In genomic region chr7:513521-514166, GRCh38 we compare ENCODE assay signal across 13 cellular contexts. TPM values are rescaled to one million over a fixed set of nuclear protein-coding genes. Genes with fewer than 3 reads are reported as not detected.
DNase-seq lines count a peak whose midpoint lies in the region; ATAC-seq and TF ChIP-seq lines count a peak whose summit lies in the region.
"Had no signal": no experiment of that assay in that cellular context is flagged by ENCODE, and none has a peak within 500 bp of the region (broad histone marks: within the 10 kb centered on the region; RNA-seq: fewer than 3 reads in every experiment).

No MANE protein-coding gene starts in this region.

- no peak overlapping the region for H3K56ac ChIP-seq in IMR-90 (ENCODE audit: extremely low read depth, insufficient read depth, low read length)

- H3K4me1 Mint-ChIP-seq in CD4-positive, alpha-beta memory T cell = peaks cover 8 to 16% (median 11%) of the 10 kb centered on the region in 4 donors

- ATAC-seq in IMR-90 (ENCODE audit: low read depth) = no peak
- ATAC-seq in psoas muscle = no peak
- no peak for ATAC-seq in HG03354 (IDR thresholded peaks at IDR 0.05; ENCODE audit: poor library complexity, severe bottlenecking, unreplicated experiment)
- ATAC-seq: T-cell had no signal

- peak overlapping the region; percentile 63; the same call in 1 of the 3 replicates for H2BK15ac ChIP-seq in IMR-90 (ENCODE audit: low read depth, low read length)

- no peak overlapping the region for H3K4me3 Mint-ChIP-seq in CD4-positive, alpha-beta memory T cell
- H3K4me3 Mint-ChIP-seq: memory B cell, T-cell had no signal

- H3K4me1 ChIP-seq in IMR-90 (ENCODE audit: control insufficient read depth, insufficient read depth, low read length) (peaks cover 4% of the 10 kb centered on the region), psoas muscle (peaks cover 32% of the 10 kb centered on the region), hepatocyte (ENCODE audit: insufficient read depth) (peaks cover 17% of the 10 kb centered on the region)
- peaks cover 3% of the 10 kb centered on the region for H3K4me1 ChIP-seq in CD4-positive, alpha-beta memory T cell (ENCODE audit: insufficient read depth, low read length)

- no peaks in the 10 kb centered on the region for H3K36me3 Mint-ChIP-seq in CD4-positive, alpha-beta memory T cell
- H3K36me3 Mint-ChIP-seq: IgD-negative memory B cell, memory B cell, T-cell had no signal

- H4K8ac ChIP-seq in IMR-90 (ENCODE audit: low read depth in 2 of 2, low read length in 2 of 2) = peak overlapping the region; percentile 82 to 87

- no TSS peak for BruUV-seq in IMR-90 (replicated peaks; lab: Mats Ljungman, UMichigan)

- peak overlapping the region; percentile 74; the same call in 1 of the 2 replicates for H2AK5ac ChIP-seq in IMR-90 (ENCODE audit: low read depth, low read length)

- peaks cover 21 to 25% of the 10 kb centered on the region in 2 donors for H3K27me3 Mint-ChIP-seq in CD4-positive, alpha-beta memory T cell

- H3K9ac ChIP-seq in IMR-90 (ENCODE audit: low read depth, low read length) = no peak overlapping the region

- H3K79me2 ChIP-seq in hepatocyte = peaks cover 58% of the 10 kb centered on the region

- H3K9me3 Mint-ChIP-seq in CD4-positive, alpha-beta memory T cell = no peaks in the 10 kb centered on the region
- H3K9me3 Mint-ChIP-seq: IgD-negative memory B cell, memory B cell, T-cell had no signal

- H2AFZ ChIP-seq in IMR-90 (replicated peaks; ENCODE audit: low read length, poor library complexity) (peak overlapping the region; percentile 50), hepatocyte (no peak overlapping the region)

- TF ChIP-seq RAD21 in IMR-90 (IDR thresholded peaks at IDR 0.05; ENCODE audit: low read length) = no peak

- CTCF ChIA-PET in IMR-90 (lab: Yijun Ruan, JAX) = no interaction called here
- CTCF ChIA-PET in CD4-positive, alpha-beta memory T cell (lab: Charles Lee; ENCODE audit: partially characterized antibody) = no interaction called here

- H3K4me3 ChIP-seq in IMR-90 (ENCODE audit: insufficient read depth, low read depth, low read length) (no peak overlapping the region), dorsolateral prefrontal cortex (peak overlapping the region in 9 of 59 donors; percentile 4 to 31 (median 21)), psoas muscle (no peak overlapping the region), hepatocyte (no peak overlapping the region)
- no peak overlapping the region for H3K4me3 ChIP-seq in CD4-positive, alpha-beta memory T cell (ENCODE audit: low read length in 2 of 2)

- H3K36me3 ChIP-seq in IMR-90 (ENCODE audit: control insufficient read depth, insufficient read depth, low read length) = 0 out of 2 replicates have a peak, but pooled peaks cover 4% of the 10 kb centered on the region
- H3K36me3 ChIP-seq in psoas muscle (ENCODE audit: insufficient read depth in 1 of 2, low read depth in 1 of 2) = peaks cover 0 to 31% of the 10 kb centered on the region in 2 donors
- H3K36me3 ChIP-seq in hepatocyte (replicated peaks; ENCODE audit: insufficient read depth, low read depth) = no peaks in the 10 kb centered on the region
- H3K36me3 ChIP-seq in CD4-positive, alpha-beta memory T cell (ENCODE audit: insufficient read depth, low read length) = no peaks in the 10 kb centered on the region

- no peak overlapping the region for H3K18ac ChIP-seq in IMR-90 (ENCODE audit: low read depth, low read length)

- no peak for TF ChIP-seq POLR2A in IMR-90 (IDR thresholded peaks at IDR 0.05; ENCODE audit: low read depth, low read length)

- intact Hi-C loops in IMR-90 (cut with micrococcal nuclease) = loop anchor here (10.0 kb wide), 1 partner anchor 361 kb away; the partner anchor contains the start of gene GET4
- intact Hi-C loops in dorsolateral prefrontal cortex (cut with DNase I) = loop anchor here in 1 of 2 donors (2.0 to 10.0 kb wide), 2 partner anchors 13 to 361 kb away; partner anchors contain the start of gene GET4
- intact Hi-C loops in psoas muscle (cut with DNase I) = no loop called here
- intact Hi-C loops in CD4-positive, alpha-beta memory T cell (cut with micrococcal nuclease) = no loop called here

- H3K27ac ChIP-seq in IMR-90 (ENCODE audit: insufficient read depth, low read length) (no peak overlapping the region), dorsolateral prefrontal cortex (peak overlapping the region in 51 of 59 donors; percentile 1 to 99 (median 70)), psoas muscle (peak overlapping the region; percentile 58), hepatocyte (no peak overlapping the region)
- H3K27ac ChIP-seq in CD4-positive, alpha-beta memory T cell (ENCODE audit: low read depth, low read length) = no peak overlapping the region

- peak overlapping the region in 1 of 7 donors; percentile 39 for H3K27ac Mint-ChIP-seq in CD4-positive, alpha-beta memory T cell
- H3K27ac Mint-ChIP-seq: IgD-negative memory B cell, memory B cell, T-cell had no signal

- in situ Hi-C loops in IMR-90 (cut with MboI; ENCODE audit: low sequenced_read_pairs) = no loop called here

- TF ChIP-seq CTCF in IMR-90 (conservative IDR thresholded peaks at IDR 0.05; ENCODE audit: low read depth, low read length) (no peak), dorsolateral prefrontal cortex (IDR thresholded peaks at IDR 0.05 in 54 of 56, conservative IDR thresholded peaks at IDR 0.05 in 2 of 56; ENCODE audit: low read depth in 1 of 56, partially characterized antibody in 56 of 56) (no peak), psoas muscle (IDR thresholded peaks at IDR 0.05) (no peak), hepatocyte (IDR thresholded peaks at IDR 0.05; ENCODE audit: poor library complexity) (no peak)

- WGBS in IMR-90 (ENCODE audit: extremely low coverage in 2 of 2, insufficient read length in 1 of 2), 2 experiments = 77% methylated on average over 10 of the region's 20 CpGs; no CpG with 5 or more reads in 1 of the 2 experiments
- WGBS in psoas muscle, 3 donors = 82 to 88% (median 85%) methylated on average over 20 of the region's 20 CpGs
- 89% methylated on average over 20 of the region's 20 CpGs for WGBS in hepatocyte (ENCODE audit: low lambda C conversion rate, missing lambda C conversion rate)

- H2BK20ac ChIP-seq in IMR-90 (ENCODE audit: low read depth, low read length) = peak overlapping the region; percentile 27

- H3K4me2 ChIP-seq in IMR-90 (ENCODE audit: low read depth, low read length) = no peak overlapping the region
- H3K4me2 ChIP-seq in hepatocyte = no peak overlapping the region

- H4K20me1 ChIP-seq in IMR-90 (ENCODE audit: insufficient read depth, low read length) = no peaks in the 10 kb centered on the region; the same call in 1 of the 2 replicates
- peaks cover 47% of the 10 kb centered on the region for H4K20me1 ChIP-seq in hepatocyte (ENCODE audit: insufficient read depth, poor library complexity, severe bottlenecking)

- H3K4ac ChIP-seq in IMR-90 (ENCODE audit: low read depth, low read length) = peak overlapping the region; percentile 75

- peaks cover 0 to 32% of the 10 kb centered on the region in 2 experiments; a peak in 3 of 4 replicates for H3K79me1 ChIP-seq in IMR-90 (ENCODE audit: low read depth in 1 of 2, low read length in 2 of 2)

- H2AK9ac ChIP-seq in IMR-90 (replicated peaks; ENCODE audit: low read depth, low read length, poor library complexity) = peak overlapping the region; percentile 91

- peak overlapping the region; percentile 71 for H2BK5ac ChIP-seq in IMR-90 (ENCODE audit: low read depth, low read length, poor library complexity, severe bottlenecking)

- H4K5ac ChIP-seq in IMR-90 (ENCODE audit: low read depth, low read length) = peak overlapping the region; percentile 69; the same call in 1 of the 2 replicates

- H3K9me2 ChIP-seq in hepatocyte (replicated peaks; ENCODE audit: insufficient read depth) = no peaks in the 10 kb centered on the region

- H3K23ac ChIP-seq in IMR-90 (ENCODE audit: low read depth, low read length) = 0 out of 2 replicates have a peak overlapping the region, but pooled peaks have one; percentile 21

- DNase-seq in COLO668 (lab: John Stamatoyannopoulos, UW; ENCODE audit: unreplicated experiment) = peak; percentile 61
- DNase-seq in IMR-90 = peak; percentile 54
- peak in 1 of 10 donors; percentile 52 for DNase-seq in dorsolateral prefrontal cortex
- no peak for DNase-seq in psoas muscle
- no peak for DNase-seq in NCI-H524 (lab: John Stamatoyannopoulos, UW)
- no peak for DNase-seq in hepatocyte (ENCODE audit: low spot score)
- no peak for DNase-seq in CD4-positive, alpha-beta memory T cell
- DNase-seq: activated effector memory CD4-positive, alpha-beta T cell treated with Interleukin-2 at 50 U/mL for 16 hours; NCI-H526 treated with DMSO at 0.1 percent for 48 hours; T-cell had no signal

- H4K91ac ChIP-seq in IMR-90 (ENCODE audit: insufficient read depth, low read depth, low read length) = peak overlapping the region; percentile 70

- peaks cover 6% of the 10 kb centered on the region; the same call in 1 of the 2 replicates for H3K9me1 ChIP-seq in IMR-90 (ENCODE audit: insufficient read depth, low read length)

- dilution Hi-C loops in IMR-90 (cut with HindIII; ENCODE audit: low sequenced_read_pairs, unreplicated experiment) = no loop called here

- H3K14ac ChIP-seq in IMR-90 (replicated peaks; ENCODE audit: low read depth, low read length) = peak overlapping the region; percentile 34

- H3K9me3 ChIP-seq in IMR-90 (ENCODE audit: control insufficient read depth, insufficient read depth, low read length) = no peaks in the 10 kb centered on the region
- H3K9me3 ChIP-seq in psoas muscle = no peaks in the 10 kb centered on the region
- no peaks in the 10 kb centered on the region for H3K9me3 ChIP-seq in hepatocyte (ENCODE audit: low read depth)
- no peaks in the 10 kb centered on the region for H3K9me3 ChIP-seq in CD4-positive, alpha-beta memory T cell (ENCODE audit: control insufficient read depth in 1 of 2, low read length in 2 of 2)

- no peaks in the 10 kb centered on the region for H3K27me3 ChIP-seq in IMR-90 (ENCODE audit: control insufficient read depth, insufficient read depth, low read length)
- H3K27me3 ChIP-seq in dorsolateral prefrontal cortex = no peaks in the 10 kb centered on the region
- no peaks in the 10 kb centered on the region for H3K27me3 ChIP-seq in psoas muscle (ENCODE audit: insufficient read depth in 3 of 3, low read length in 2 of 3)
- H3K27me3 ChIP-seq in hepatocyte = no peaks in the 10 kb centered on the region
- H3K27me3 ChIP-seq in CD4-positive, alpha-beta memory T cell (ENCODE audit: insufficient read depth, low read length) = no peaks in the 10 kb centered on the region

- POLR2A ChIA-PET in IMR-90 (lab: Charles Lee; ENCODE audit: unreplicated experiment) = no interaction called here
- POLR2A ChIA-PET in CD4-positive, alpha-beta memory T cell (lab: Charles Lee; ENCODE audit: partially characterized antibody) = no interaction called here

- H2BK120ac ChIP-seq in IMR-90 (ENCODE audit: low read depth, low read length) = peak overlapping the region; percentile 63

RNA-seq across cellular contexts. Expression of gene PDGFA, which starts 6.0 kb away (rescaled TPM):
- total RNA-seq in IMR-90 (2012; rRNA removed) = 3.8 and 4.7 TPM in 2 replicates
- 3.3 and 4.7 TPM in 2 replicates for polyA plus RNA-seq in IMR-90 (2012; rRNA removed)
- 2.9 and 3.2 TPM in 2 replicates for polyA plus RNA-seq in IMR-90 (2012; cell fraction: cytosol; rRNA removed)
- polyA plus RNA-seq in IMR-90 (2012; cell fraction: nucleus; rRNA removed; ENCODE audit: low replicate concordance) = 9.1 and 10.4 TPM in 2 replicates
- 100 to 1,000 TPM in 1 of 120 experiments, 10 to 100 TPM in 119; 30.5 to 103 (median 48.6) TPM for total RNA-seq in dorsolateral prefrontal cortex
- 10 to 100 TPM; 13.9 to 30.4 (median 19.2) TPM for total RNA-seq in psoas muscle
- polyA plus RNA-seq in psoas muscle = 10 to 100 TPM in 2 of 3 donors, 1 to 10 TPM in 1; 9.1 to 24.4 (median 15.3) TPM
- total RNA-seq in hepatocyte = 56.6 and 63.1 TPM in 2 replicates
- polyA plus RNA-seq in hepatocyte = 22.3 and 30.7 TPM in 2 replicates
- under 1 TPM in 1 of 2 experiments, not detected in 1; 0.20 TPM for total RNA-seq in CD4-positive, alpha-beta memory T cell
- not detected for polyA plus RNA-seq in CD4-positive, alpha-beta memory T cell
- polyA plus RNA-seq: IgD-negative memory B cell had no signal

Comparison
In these comparisons a context has a peak if more than half of its experiments do, and no peak if none do; other contexts are left out.
1. DNase-seq: peak in COLO668 (single experiment) and IMR-90 (single experiment); none in psoas muscle (0 of 2), NCI-H524 (0 of 2), hepatocyte (single experiment) and CD4-positive, alpha-beta memory T cell (0 of 5).
2. H3K27ac ChIP-seq: peak in dorsolateral prefrontal cortex (51 of 59) and psoas muscle (single experiment); none in IMR-90 (single experiment), hepatocyte (single experiment) and CD4-positive, alpha-beta memory T cell (single experiment).